Comparison of ENCODE assay signal across 8 cellular contexts in the genomic region with DNA sequence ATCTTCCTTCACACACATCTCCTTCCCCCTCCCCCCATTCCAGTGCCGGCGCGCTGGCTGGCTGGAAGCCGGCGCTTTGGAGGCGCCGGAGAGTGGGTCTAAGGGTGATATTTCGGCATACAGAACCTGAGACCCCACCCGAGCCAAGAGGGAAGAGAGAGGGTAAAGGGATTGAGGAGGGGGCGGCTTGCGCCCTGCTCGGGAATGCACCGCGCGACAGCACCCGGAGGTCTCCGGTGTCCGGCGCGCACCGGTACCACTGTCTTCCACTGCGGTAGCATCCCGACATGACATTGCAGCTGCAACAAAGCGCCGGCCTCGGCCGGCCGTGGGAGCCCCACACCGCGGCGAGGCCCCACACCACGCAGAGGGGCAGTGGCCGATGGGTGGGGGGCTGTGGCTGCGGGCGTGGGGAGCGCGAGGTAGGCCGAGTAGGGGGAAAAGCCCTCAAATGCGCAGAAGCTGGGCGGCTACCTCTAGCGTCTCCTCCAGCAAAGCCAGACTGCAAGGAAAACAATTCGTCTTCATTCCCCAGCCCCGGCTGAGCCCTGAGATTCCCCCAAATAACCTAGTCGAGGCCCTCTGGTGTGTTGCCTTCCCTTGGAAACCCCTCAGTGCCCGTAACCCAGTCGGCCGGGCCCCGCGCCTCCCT. TPM values are rescaled to one million over a fixed set of nuclear protein-coding genes. Genes with fewer than 3 reads are reported as not detected.
DNase-seq lines count a peak whose midpoint lies in the region; ATAC-seq and TF ChIP-seq lines count a peak whose summit lies in the region.

No MANE protein-coding gene starts in this region.

- intact Hi-C loops in Caco-2 (cut with micrococcal nuclease; ENCODE audit: unreplicated experiment): loop anchor here (1.0 to 5.0 kb wide), 3 partner anchors 30 to 71 kb away; no protein-coding TSS in a partner anchor
- intact Hi-C loops in right cardiac atrium (cut with DNase I): loop anchor here in 3 of 4 donors (2.0 to 5.0 kb wide), 2 partner anchors 210 to 211 kb away; no protein-coding TSS in a partner anchor

- H3K27ac ChIP-seq in KMS-11 (peak overlapping the region; percentile 48), right cardiac atrium (ENCODE audit: low read length) (no peak overlapping the region), rectal smooth muscle tissue (ENCODE audit: low read depth, low read length) (peak overlapping the region; percentile 78)

- no peaks in the 10 kb centered on the region for H3K27me3 Mint-ChIP-seq in Caco-2 (ENCODE audit: insufficient read depth, unreplicated experiment)

- BruUV-seq in Caco-2 (replicated peaks; lab: Mats Ljungman, UMichigan): no TSS peak

- H3K36me3 ChIP-seq in Caco-2 (ENCODE audit: control insufficient read depth, insufficient read depth, low read length) (no peaks in the 10 kb centered on the region), KMS-11 (ENCODE audit: insufficient read depth) (no peaks in the 10 kb centered on the region), adipocyte (ENCODE audit: control insufficient read depth, insufficient read depth, low read length, severe bottlenecking) (no peaks in the 10 kb centered on the region), rectal smooth muscle tissue (ENCODE audit: control insufficient read depth, insufficient read depth, low read length) (no peaks in the 10 kb centered on the region)

- peaks cover 40% of the 10 kb centered on the region for H3K4me1 ChIP-seq in Caco-2
- H3K4me1 ChIP-seq in KMS-11 (ENCODE audit: low read depth, poor library complexity, severe bottlenecking): peaks cover 20% of the 10 kb centered on the region
- peaks cover 28% of the 10 kb centered on the region for H3K4me1 ChIP-seq in adipocyte (ENCODE audit: control insufficient read depth, insufficient read depth, low read length)
- H3K4me1 ChIP-seq in right cardiac atrium (ENCODE audit: control insufficient read depth, insufficient read depth, low read length): no peaks in the 10 kb centered on the region
- no peaks in the 10 kb centered on the region for H3K4me1 ChIP-seq in rectal smooth muscle tissue (ENCODE audit: control insufficient read depth, insufficient read depth, low read length)

- H3K27me3 ChIP-seq in Caco-2 (replicated peaks; ENCODE audit: control insufficient read depth, insufficient read depth, low read length) (no peaks in the 10 kb centered on the region), KMS-11 (ENCODE audit: insufficient read depth, low read depth) (no peaks in the 10 kb centered on the region), adipocyte (replicated peaks; ENCODE audit: control insufficient read depth, insufficient read depth, low read length) (no peaks in the 10 kb centered on the region), right cardiac atrium (ENCODE audit: control insufficient read depth, insufficient read depth) (no peaks in the 10 kb centered on the region), rectal smooth muscle tissue (ENCODE audit: control insufficient read depth, insufficient read depth, low read length) (no peaks in the 10 kb centered on the region)

- no peaks in the 10 kb centered on the region for H3K9me3 Mint-ChIP-seq in Caco-2 (ENCODE audit: unreplicated experiment)

- CTCF ChIA-PET in Caco-2 (lab: Charles Lee): no interaction called here

- H3K9me3 ChIP-seq in Caco-2 (no peaks in the 10 kb centered on the region), adipocyte (ENCODE audit: control insufficient read depth, low read length) (no peaks in the 10 kb centered on the region), right cardiac atrium (ENCODE audit: control insufficient read depth, low read length) (no peaks in the 10 kb centered on the region)

- peak overlapping the region; percentile 88 for H3K4me3 Mint-ChIP-seq in Caco-2 (ENCODE audit: unreplicated experiment)

- peaks cover 19% of the 10 kb centered on the region; the same call in 1 of the 2 replicates for H3K79me2 ChIP-seq in KMS-11 (ENCODE audit: insufficient read depth, low read depth)

- H3K4me1 Mint-ChIP-seq in Caco-2 (ENCODE audit: low read depth, unreplicated experiment): peaks cover 22% of the 10 kb centered on the region

- peak; percentile 34 for ATAC-seq in GM19438 (IDR thresholded peaks at IDR 0.05; ENCODE audit: low read depth, unreplicated experiment)
- peak; percentile 40 to 56 for ATAC-seq in right cardiac atrium

- H3K27ac Mint-ChIP-seq in Caco-2 (ENCODE audit: unreplicated experiment): peak overlapping the region; percentile 80

- H3K4me3 ChIP-seq in Caco-2 (ENCODE audit: low read depth, low read length) (peak overlapping the region; percentile 91), KMS-11 (IDR thresholded peaks at IDR 0.05; ENCODE audit: insufficient read depth, low read depth, low read length) (no peak overlapping the region), adipocyte (ENCODE audit: low read length) (peak overlapping the region; percentile 93), right cardiac atrium (ENCODE audit: low read length) (peak overlapping the region; percentile 66), rectal smooth muscle tissue (ENCODE audit: low read length) (peak overlapping the region; percentile 94)

- DNase-seq in Caco-2 (peak; percentile 35 to 48), adipocyte (ENCODE audit: low read depth) (peak; percentile 66), right cardiac atrium (peak; percentile 28 to 66 (median 63)), NCI-H2029 treated with DMSO at 0.1 percent for 48 hours (lab: John Stamatoyannopoulos, UW) (no peak), middle frontal gyrus (ENCODE audit: extremely low spot score, low spot score) (no peak)

- peak overlapping the region; percentile 96 for H2AFZ ChIP-seq in KMS-11 (ENCODE audit: low read depth)

- POLR2A ChIA-PET in Caco-2 (lab: Charles Lee): no interaction called here

- H4K20me1 ChIP-seq in KMS-11 (ENCODE audit: insufficient read depth): no peaks in the 10 kb centered on the region

- H3K4me2 ChIP-seq in KMS-11: peak overlapping the region; percentile 55

- WGBS in right cardiac atrium: under 1% methylated on average over 49 of the region's 49 CpGs

- TF ChIP-seq CTCF in Caco-2 (IDR thresholded peaks at IDR 0.05; ENCODE audit: insufficient read depth in 1 of 2, low read depth in 1 of 2, low read length in 1 of 2, severe bottlenecking in 1 of 2, unreplicated experiment in 1 of 2) (no peak), KMS-11 (conservative IDR thresholded peaks at IDR 0.05; ENCODE audit: low read depth, low read length) (no peak)

- peaks cover 26% of the 10 kb centered on the region for H3K36me3 Mint-ChIP-seq in Caco-2 (ENCODE audit: insufficient read depth, unreplicated experiment)

- peak overlapping the region; percentile 85 for H3K9ac ChIP-seq in KMS-11
- peak overlapping the region; percentile 90 for H3K9ac ChIP-seq in adipocyte (ENCODE audit: low read length)
- peak overlapping the region; percentile 21 for H3K9ac ChIP-seq in rectal smooth muscle tissue (ENCODE audit: low read length)

RNA-seq across cellular contexts. Expression of gene TNFRSF21, which starts 0.9 kb away (rescaled TPM):
- total RNA-seq in Caco-2 (2022) (60.8 and 64.4 TPM in 2 replicates), right cardiac atrium (1 to 10 TPM; 4.5 to 9.1 (median 5.7) TPM)
- polyA plus RNA-seq in right cardiac atrium: 4.5 TPM

Comparison
In these comparisons a context has a peak if more than half of its experiments do, and no peak if none do; other contexts are left out.
1. DNase-seq: peak in Caco-2 (2 of 2), adipocyte (single experiment) and right cardiac atrium (3 of 3); none in NCI-H2029 treated with DMSO at 0.1 percent for 48 hours (single experiment) and middle frontal gyrus (single experiment).
2. H3K9ac ChIP-seq: peak in every context shown above with its lines; median percentile 90 in adipocyte; 85 in KMS-11; 21 in rectal smooth muscle tissue.